In the genomic region with DNA sequence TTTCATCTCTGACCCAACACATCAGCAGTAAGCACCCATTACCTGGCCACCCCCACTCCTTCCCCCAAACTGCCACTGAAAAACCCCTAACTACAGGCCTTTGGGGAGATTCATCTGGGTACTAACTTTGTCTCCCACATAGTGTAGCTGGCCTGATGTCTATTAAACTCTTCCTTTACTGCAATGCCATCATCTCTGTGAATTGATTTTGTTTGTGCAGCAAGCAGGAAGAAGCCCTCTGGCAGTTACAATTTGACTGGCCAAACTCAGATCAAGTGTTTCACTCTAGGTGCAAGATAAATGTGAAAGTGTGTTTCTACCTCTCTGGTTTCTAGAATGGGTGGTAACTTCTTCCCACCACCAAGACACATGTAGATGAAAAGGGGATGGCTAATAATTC, we compare ENCODE assay signal across 14 cellular contexts.
DNase-seq lines count a peak whose midpoint lies in the region; ATAC-seq lines count a peak whose summit lies in the region.
"Had no signal": no experiment of that assay in that cellular context is flagged by ENCODE, and none has a peak within 500 bp of the region (broad histone marks: within the 10 kb centered on the region; RNA-seq: fewer than 3 reads in every experiment).

No MANE protein-coding gene starts in this region.

- no peak for DNase-seq in activated CD4-positive, CD25-positive, alpha-beta regulatory T cell (lab: John Stamatoyannopoulos, UW)
- DNase-seq in germinal center (ENCODE audit: low spot score) (no peak), NCI-H2196 treated with DMSO at 0.1 percent for 48 hours (lab: John Stamatoyannopoulos, UW; ENCODE audit: unreplicated experiment) (no peak), pons (ENCODE audit: low spot score) (no peak)
- DNase-seq: activated CD4-positive, alpha-beta T cell treated with anti-CD3 and anti-CD28 coated beads, Interleukin-2, amount 50 U/mL, for 1 hour; kidney; natural killer cell; NCI-H1092; SK-N-SH; stimulated activated CD8-positive, alpha-beta memory T cell treated with anti-CD3 and anti-CD28 coated beads, Interleukin-4, amount 100 ng/mL, for 48 hours had no signal

- no peaks in the 10 kb centered on the region for H3K36me3 ChIP-seq in iPS-15b (ENCODE audit: control insufficient read depth, insufficient read depth, low read length)

- H3K9me3 ChIP-seq in iPS-15b (ENCODE audit: control insufficient read depth, insufficient read depth, low read length) = no peaks in the 10 kb centered on the region
- H3K9me3 ChIP-seq: SK-N-SH had no signal

- H3K9ac ChIP-seq in iPS-15b (ENCODE audit: low read depth, low read length) = no peak overlapping the region
- H3K9ac ChIP-seq: SK-N-SH had no signal

- peak; percentile 27 to 37 for ATAC-seq in activated CD4-positive, CD25-positive, alpha-beta regulatory T cell treated with anti-CD3 and anti-CD28 coated beads, Interleukin-2, amount 50 U/mL, for 24 hours
- peak; percentile 51 for ATAC-seq in GM21619 (IDR thresholded peaks at IDR 0.05; ENCODE audit: unreplicated experiment)
- ATAC-seq in HG03135 (IDR thresholded peaks at IDR 0.05; ENCODE audit: unreplicated experiment) = peak; percentile 47
- ATAC-seq: natural killer cell had no signal

- peak overlapping the region; percentile 9 for H3K4me3 ChIP-seq in iPS-15b (ENCODE audit: low read depth, low read length)

- H3K27me3 ChIP-seq in iPS-15b (ENCODE audit: control insufficient read depth, insufficient read depth, low read length) = no peaks in the 10 kb centered on the region

- peaks cover 25% of the 10 kb centered on the region for H3K4me1 ChIP-seq in iPS-15b (ENCODE audit: control insufficient read depth, insufficient read depth, low read length)
